In genomic region chr20:31717478-31717946, GRCh38 we compare ENCODE assay signal across 8 cellular contexts. TPM values are rescaled to one million over a fixed set of nuclear protein-coding genes. Genes with fewer than 3 reads are reported as not detected.
DNase-seq lines count a peak whose midpoint lies in the region; ATAC-seq lines count a peak whose summit lies in the region.

No MANE protein-coding gene starts in this region.

- peaks cover 51 to 64% of the 10 kb centered on the region in 2 donors for H3K4me1 ChIP-seq in muscle layer of duodenum (ENCODE audit: control insufficient read depth in 1 of 2, insufficient read depth in 2 of 2, low read length in 2 of 2)

- peak overlapping the region in 1 of 2 donors; percentile 16 for H3K4me3 ChIP-seq in muscle layer of duodenum (ENCODE audit: low read depth in 1 of 2, low read length in 2 of 2)

- no peak for DNase-seq in activated naive CD4-positive, alpha-beta T cell treated with anti-CD3 and anti-CD28 coated beads, Interleukin-2, amount 50 U/mL, for 72 hours (ENCODE audit: low spot score in 2 of 2)
- DNase-seq in HPDE6-E6E7 (ENCODE audit: extremely low spot score) (no peak), NCI-H524 (lab: John Stamatoyannopoulos, UW) (no peak)
- no peak for DNase-seq in effector CD4-positive, alpha-beta T cell
- DNase-seq in activated effector memory CD4-positive, alpha-beta T cell treated with anti-CD3 and anti-CD28 coated beads, Interleukin-2, amount 50 U/mL, for 16 hours: no peak

- peaks cover 94 to 99% of the 10 kb centered on the region in 2 donors for H3K36me3 Mint-ChIP-seq in activated naive CD4-positive, alpha-beta T cell treated with anti-CD3 and anti-CD28 coated beads, Interleukin-2, amount 50 U/mL, for 72 hours

- H3K36me3 ChIP-seq in muscle layer of duodenum (ENCODE audit: control insufficient read depth in 1 of 2, insufficient read depth in 2 of 2, low read length in 2 of 2): peaks cover 19 to 28% of the 10 kb centered on the region in 2 donors

- peak overlapping the region; percentile 52 for H3K27ac ChIP-seq in muscle layer of duodenum (ENCODE audit: low read length)

- H3K27me3 ChIP-seq in muscle layer of duodenum (ENCODE audit: low read depth, low read length): no peaks in the 10 kb centered on the region

- ATAC-seq in GM18858 (IDR thresholded peaks at IDR 0.05; ENCODE audit: unreplicated experiment) (peak; percentile 53), HG02885 (IDR thresholded peaks at IDR 0.05; ENCODE audit: poor library complexity, unreplicated experiment) (peak; percentile 62)
- ATAC-seq in activated naive CD4-positive, alpha-beta T cell treated with anti-CD3 and anti-CD28 coated beads, Interleukin-2, amount 50 U/mL, for 72 hours: peak; percentile 59 to 69

- H3K9me3 ChIP-seq in muscle layer of duodenum (ENCODE audit: control insufficient read depth in 1 of 2, low read length in 2 of 2): no peaks in the 10 kb centered on the region

- H3K27ac Mint-ChIP-seq in activated naive CD4-positive, alpha-beta T cell treated with anti-CD3 and anti-CD28 coated beads, Interleukin-2, amount 50 U/mL, for 72 hours: peak overlapping the region; percentile 94 to 100

- peaks cover 0 to 5% of the 10 kb centered on the region in 2 donors for H3K9me3 Mint-ChIP-seq in activated naive CD4-positive, alpha-beta T cell treated with anti-CD3 and anti-CD28 coated beads, Interleukin-2, amount 50 U/mL, for 72 hours

RNA-seq across cellular contexts. Expression of gene BCL2L1, which starts 5.2 kb away (rescaled TPM):
- 100 to 1,000 TPM in 1 of 2 donors, 10 to 100 TPM in 1; 86.6 to 143 TPM for total RNA-seq in activated naive CD4-positive, alpha-beta T cell treated with anti-CD3 and anti-CD28 coated beads, Interleukin-2, amount 50 U/mL, for 72 hours

RNA-seq across cellular contexts. Expression of gene TPX2, which starts 21.6 kb away (rescaled TPM):
- 100 to 1,000 TPM; 123 to 215 TPM for total RNA-seq in activated naive CD4-positive, alpha-beta T cell treated with anti-CD3 and anti-CD28 coated beads, Interleukin-2, amount 50 U/mL, for 72 hours
